ENCODE assay signal across 9 cellular contexts in genomic region chr17:27602721-27603445, GRCh38. TPM values are rescaled to one million over a fixed set of nuclear protein-coding genes. Genes with fewer than 3 reads are reported as not detected.
DNase-seq lines count a peak whose midpoint lies in the region; ATAC-seq and TF ChIP-seq lines count a peak whose summit lies in the region.
"Had no signal": no experiment of that assay in that cellular context is flagged by ENCODE, and none has a peak within 500 bp of the region (broad histone marks: within the 10 kb centered on the region; RNA-seq: fewer than 3 reads in every experiment).

No MANE protein-coding gene starts in this region.

- peaks cover 0 to 25% (median 9%) of the 10 kb centered on the region in 9 donors for H3K4me1 ChIP-seq in heart right ventricle
- no peaks in the 10 kb centered on the region for H3K4me1 ChIP-seq in prostate gland (replicated peaks)
- no peaks in the 10 kb centered on the region for H3K4me1 ChIP-seq in aorta (ENCODE audit: control insufficient read depth in 1 of 2, insufficient read depth in 2 of 2, low read length in 2 of 2)

- H3K27me3 ChIP-seq in heart right ventricle, result no peaks in the 10 kb centered on the region
- no peaks in the 10 kb centered on the region for H3K27me3 ChIP-seq in prostate gland (replicated peaks; ENCODE audit: insufficient read depth)
- no peaks in the 10 kb centered on the region for H3K27me3 ChIP-seq in aorta (ENCODE audit: control insufficient read depth in 1 of 2, insufficient read depth in 2 of 2, low read length in 1 of 2)

- H3K4me1 Mint-ChIP-seq in activated naive CD8-positive, alpha-beta T cell treated with anti-CD3 and anti-CD28 coated beads, Interleukin-2, amount 50 U/mL, for 24 hours, result peaks cover 18% of the 10 kb centered on the region

- intact Hi-C loops in heart right ventricle (cut with DNase I), result loop anchor here (1.0 to 10.0 kb wide), 14 partner anchors 36 to 366 kb away; partner anchors contain the start of gene KSR1 (in 1 of the 10)
- intact Hi-C loops in prostate gland (cut with DNase I), result loop anchor here (1.0 to 5.0 kb wide), 4 partner anchors 48 to 366 kb away; no protein-coding TSS in a partner anchor
- intact Hi-C loops in aorta (cut with DNase I), result loop anchor here (2.0 to 10.0 kb wide), 3 partner anchors 48 to 246 kb away; no protein-coding TSS in a partner anchor

- peaks cover 0 to 82% (median 28%) of the 10 kb centered on the region in 9 donors for H3K36me3 ChIP-seq in heart right ventricle
- no peaks in the 10 kb centered on the region for H3K36me3 ChIP-seq in prostate gland
- H3K36me3 ChIP-seq in aorta (ENCODE audit: control insufficient read depth in 1 of 2, insufficient read depth in 2 of 2, low read length in 1 of 2), result peaks cover 0 to 3% of the 10 kb centered on the region in 2 donors

- no peak for TF ChIP-seq POLR2A in prostate gland (IDR thresholded peaks at IDR 0.05)

- ATAC-seq in activated naive CD8-positive, alpha-beta T cell treated with anti-CD3 and anti-CD28 coated beads, Interleukin-2, amount 50 U/mL, for 24 hours, result no peak
- peak; percentile 40 to 75 (median 60) for ATAC-seq in heart right ventricle
- ATAC-seq in aorta (ENCODE audit: low FRiP score), result peak; percentile 78
- no peak for ATAC-seq in GM21717 (IDR thresholded peaks at IDR 0.05; ENCODE audit: unreplicated experiment)

- H3K27ac Mint-ChIP-seq in activated naive CD8-positive, alpha-beta T cell treated with anti-CD3 and anti-CD28 coated beads, Interleukin-2, amount 50 U/mL, for 24 hours, result no peak overlapping the region

- peak; percentile 90 for DNase-seq in GM10266 (ENCODE audit: extremely low spot score)
- DNase-seq in LNCaP clone FGC (ENCODE audit: low read depth), result peak; percentile 25
- peak; percentile 60 for DNase-seq in T follicular helper cell (ENCODE audit: low read depth)
- peak; percentile 79 for DNase-seq in activated naive CD8-positive, alpha-beta T cell treated with anti-CD3 and anti-CD28 coated beads, Interleukin-2, amount 50 U/mL, for 24 hours
- peak; percentile 69 to 72 for DNase-seq in heart right ventricle
- DNase-seq in prostate gland (ENCODE audit: low spot score), result peak; percentile 60
- DNase-seq in aorta, result peak; percentile 83 to 90

- no peak overlapping the region for H3K27ac ChIP-seq in heart right ventricle
- no peak overlapping the region for H3K27ac ChIP-seq in prostate gland
- H3K27ac ChIP-seq in aorta (ENCODE audit: low read depth in 1 of 2, low read length in 2 of 2), result no peak overlapping the region
- H3K27ac ChIP-seq: epithelial cell of prostate had no signal

- no peaks in the 10 kb centered on the region for H3K9me3 Mint-ChIP-seq in activated naive CD8-positive, alpha-beta T cell treated with anti-CD3 and anti-CD28 coated beads, Interleukin-2, amount 50 U/mL, for 24 hours

- no peak overlapping the region for H3K4me3 Mint-ChIP-seq in activated naive CD8-positive, alpha-beta T cell treated with anti-CD3 and anti-CD28 coated beads, Interleukin-2, amount 50 U/mL, for 24 hours

- 47 to 48% methylated on average over 14 to 15 of the region's 15 CpGs for WGBS in heart right ventricle, 2 donors
- 50% methylated on average over 15 of the region's 15 CpGs for WGBS in prostate gland
- 47 to 53% methylated on average over 15 of the region's 15 CpGs for WGBS in aorta, 2 donors

- TF ChIP-seq CTCF in GM10266 (IDR thresholded peaks at IDR 0.05; ENCODE audit: control insufficient read depth, insufficient read depth, low read depth, missing control alignments) (peak; percentile 97), LNCaP clone FGC (IDR thresholded peaks at IDR 0.05; ENCODE audit: control insufficient read depth, extremely low read depth, insufficient read depth) (peak; percentile 95), heart right ventricle (IDR thresholded peaks at IDR 0.05) (peak; percentile 93 to 99 (median 96)), prostate gland (IDR thresholded peaks at IDR 0.05) (peak; percentile 85 to 95 (median 91))

- no peaks in the 10 kb centered on the region for H3K27me3 Mint-ChIP-seq in activated naive CD8-positive, alpha-beta T cell treated with anti-CD3 and anti-CD28 coated beads, Interleukin-2, amount 50 U/mL, for 24 hours

- peaks cover 53% of the 10 kb centered on the region for H3K36me3 Mint-ChIP-seq in activated naive CD8-positive, alpha-beta T cell treated with anti-CD3 and anti-CD28 coated beads, Interleukin-2, amount 50 U/mL, for 24 hours (ENCODE audit: low read depth)

- H3K9me3 ChIP-seq in heart right ventricle (no peaks in the 10 kb centered on the region), prostate gland (no peaks in the 10 kb centered on the region), aorta (ENCODE audit: control insufficient read depth, low read length) (no peaks in the 10 kb centered on the region)

- no peak overlapping the region for H3K4me3 ChIP-seq in LNCaP clone FGC (ENCODE audit: low read depth, low read length)
- H3K4me3 ChIP-seq in heart right ventricle, result no peak overlapping the region
- H3K4me3 ChIP-seq in prostate gland, result no peak overlapping the region
- no peak overlapping the region for H3K4me3 ChIP-seq in aorta (ENCODE audit: low read length in 2 of 2)

RNA-seq across cellular contexts. Expression of gene LGALS9, which starts 28.1 kb away (rescaled TPM):
- total RNA-seq in heart right ventricle (10 to 100 TPM in 9 of 10 donors, 1 to 10 TPM in 1; 7.5 to 79.1 (median 16.2) TPM), prostate gland (10 to 100 TPM in 1 of 2 donors, 1 to 10 TPM in 1; 7.2 to 16.7 TPM), aorta (10 to 100 TPM; 61.0 to 64.0 TPM)
- polyA plus RNA-seq in heart right ventricle (10 to 100 TPM; 18.8 to 30.2 TPM), aorta (10 to 100 TPM; 26.8 to 47.1 TPM)

Comparison
In these comparisons a context has a peak if more than half of its experiments do, and no peak if none do; other contexts are left out.
1. DNase-seq: peak in every context shown above with its lines; median percentile 90 in GM10266; 86 in aorta; 79 in activated naive CD8-positive, alpha-beta T cell treated with anti-CD3 and anti-CD28 coated beads, Interleukin-2, amount 50 U/mL, for 24 hours; 70 in heart right ventricle; 60 in T follicular helper cell; 60 in prostate gland; 25 in LNCaP clone FGC.
2. ATAC-seq: peak in heart right ventricle (8 of 8) and aorta (single experiment); none in activated naive CD8-positive, alpha-beta T cell treated with anti-CD3 and anti-CD28 coated beads, Interleukin-2, amount 50 U/mL, for 24 hours (single experiment) and GM21717 (single experiment).
3. Peak in every context shown above with its lines, with median percentiles within 50 percentile points of each other: CTCF ChIP-seq.